In genomic region chr1:232923739-232924386, GRCh38 we compare ENCODE assay signal across 1 cellular context.
TF ChIP-seq lines count a peak whose summit lies in the region.

No MANE protein-coding gene starts in this region.

TF ChIP-seq in HepG2, 621 proteins besides CTCF, POLR2A, EP300 and RAD21 (continued from another document):
- TF ChIP-seq NR3C1 (CRISPR knock-in tag; IDR thresholded peaks at IDR 0.05), result no peak
- no peak for TF ChIP-seq KAT2B (IDR thresholded peaks at IDR 0.05; ENCODE audit: borderline replicate concordance, low read depth, low read length)
- TF ChIP-seq ZNF639 (CRISPR knock-in tag; conservative IDR thresholded peaks at IDR 0.05), result no peak
- no peak for TF ChIP-seq AHDC1 (CRISPR knock-in tag; IDR thresholded peaks at IDR 0.05; ENCODE audit: borderline replicate concordance)
- no peak for TF ChIP-seq SNAPC2 (CRISPR knock-in tag; IDR thresholded peaks at IDR 0.05)
- TF ChIP-seq U2AF1 (optimal IDR thresholded peaks at IDR 0.05; ENCODE audit: low read depth, low read length), result no peak
- no peak for TF ChIP-seq ZSCAN20 (CRISPR knock-in tag; IDR thresholded peaks at IDR 0.05; ENCODE audit: borderline replicate concordance)
- TF ChIP-seq ZSCAN25 (CRISPR knock-in tag; IDR thresholded peaks at IDR 0.05), result no peak
- TF ChIP-seq TIGD3 (CRISPR knock-in tag; IDR thresholded peaks at IDR 0.05; ENCODE audit: borderline replicate concordance), result no peak
- TF ChIP-seq CBX1 (IDR thresholded peaks at IDR 0.05; ENCODE audit: low read depth), result no peak
- TF ChIP-seq FOXA1 (IDR thresholded peaks at IDR 0.05), result no peak
- no peak for TF ChIP-seq FOXA1 (CRISPR knock-in tag; IDR thresholded peaks at IDR 0.05)
- TF ChIP-seq FOXO4 (CRISPR knock-in tag; conservative IDR thresholded peaks at IDR 0.05), result no peak
- no peak for TF ChIP-seq USF2 (IDR thresholded peaks at IDR 0.05; ENCODE audit: low read depth, low read length)
- no peak for TF ChIP-seq USF2 (CRISPR knock-in tag; IDR thresholded peaks at IDR 0.05; ENCODE audit: borderline replicate concordance)
